Comparison of ENCODE assay signal across 8 cellular contexts in the genomic region with DNA sequence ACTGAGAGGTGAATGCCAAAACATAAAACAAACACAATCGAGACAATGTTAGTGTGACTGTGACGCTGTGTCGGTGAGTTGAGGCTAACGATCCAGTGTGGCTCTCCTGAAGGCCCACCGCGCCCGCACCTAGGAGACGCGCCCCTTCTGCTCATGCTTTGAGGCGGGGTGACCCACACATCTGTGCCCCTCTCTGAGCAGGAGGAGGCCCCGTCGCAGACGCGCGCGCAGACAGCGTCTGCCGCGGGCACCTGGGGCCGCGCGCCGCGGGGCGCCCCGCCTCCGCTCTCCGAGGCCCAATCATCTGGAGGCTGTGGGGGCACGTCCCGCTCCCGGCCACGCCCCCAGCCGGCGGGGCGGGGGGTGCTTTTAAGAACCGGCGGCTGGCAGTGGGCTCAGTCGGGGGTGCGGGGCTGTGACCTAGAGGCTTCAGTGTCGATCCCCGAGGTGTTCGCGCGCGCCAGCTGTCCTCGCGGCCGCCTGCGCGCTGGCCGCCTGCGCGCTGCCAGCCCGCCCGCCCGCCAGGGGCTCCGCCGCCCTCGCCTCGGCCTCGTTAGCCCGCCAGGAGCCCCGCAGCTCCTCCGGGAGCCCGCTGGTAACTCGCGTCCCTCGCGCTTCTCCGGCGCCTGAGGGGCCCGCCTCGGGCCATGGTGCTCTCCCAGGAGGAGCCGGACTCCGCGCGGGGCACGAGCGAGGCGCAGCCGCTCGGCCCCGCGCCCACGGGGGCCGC. TPM values are rescaled to one million over a fixed set of nuclear protein-coding genes. Genes with fewer than 3 reads are reported as not detected.
DNase-seq lines count a peak whose midpoint lies in the region; ATAC-seq and TF ChIP-seq lines count a peak whose summit lies in the region.

A gene with protein sequence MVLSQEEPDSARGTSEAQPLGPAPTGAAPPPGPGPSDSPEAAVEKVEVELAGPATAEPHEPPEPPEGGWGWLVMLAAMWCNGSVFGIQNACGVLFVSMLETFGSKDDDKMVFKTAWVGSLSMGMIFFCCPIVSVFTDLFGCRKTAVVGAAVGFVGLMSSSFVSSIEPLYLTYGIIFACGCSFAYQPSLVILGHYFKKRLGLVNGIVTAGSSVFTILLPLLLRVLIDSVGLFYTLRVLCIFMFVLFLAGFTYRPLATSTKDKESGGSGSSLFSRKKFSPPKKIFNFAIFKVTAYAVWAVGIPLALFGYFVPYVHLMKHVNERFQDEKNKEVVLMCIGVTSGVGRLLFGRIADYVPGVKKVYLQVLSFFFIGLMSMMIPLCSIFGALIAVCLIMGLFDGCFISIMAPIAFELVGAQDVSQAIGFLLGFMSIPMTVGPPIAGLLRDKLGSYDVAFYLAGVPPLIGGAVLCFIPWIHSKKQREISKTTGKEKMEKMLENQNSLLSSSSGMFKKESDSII (plus strand): TSS at position 398 of the 730 bp plus-strand sequence. CDS start 250 bp downstream, at position 648.

- H3K4me3 ChIP-seq in left lung = peak within 1 kb of the TSS; percentile 42 to 60

- H3K36me3 ChIP-seq in left lung = no peaks in the 10 kb centered on the region

- no peaks in the 10 kb centered on the region for H3K9me3 ChIP-seq in left lung

- peak; percentile 81 for ATAC-seq in GM18517 (IDR thresholded peaks at IDR 0.05; ENCODE audit: unreplicated experiment)
- ATAC-seq in HG03025 (IDR thresholded peaks at IDR 0.05; ENCODE audit: low FRiP score, unreplicated experiment) = peak; percentile 90
- ATAC-seq in left lung = peak; percentile 96

- H3K4me1 ChIP-seq in left lung = peaks cover 4 to 19% of the 10 kb centered on the region in 2 donors

- H3K27ac ChIP-seq in left lung = no peak within 1 kb of the TSS

- intact Hi-C loops in left lung (cut with DNase I) = no loop called here

- peaks cover 14 to 55% of the 10 kb centered on the region in 2 donors for H3K27me3 ChIP-seq in left lung

- peak; percentile 77 for DNase-seq in 8988T
- peak; percentile 69 for DNase-seq in NCI-H2107 (lab: John Stamatoyannopoulos, UW)
- DNase-seq in activated CD4-positive, CD25-positive, alpha-beta regulatory T cell (lab: John Stamatoyannopoulos, UW) = peak; percentile 48 to 82 (median 64)
- peak; percentile 76 for DNase-seq in central memory CD4-positive, alpha-beta T cell
- peak; percentile 78 to 89 for DNase-seq in left lung
- DNase-seq in stimulated activated CD4-positive, alpha-beta T cell treated with anti-CD3 and anti-CD28 coated beads, Interleukin-4, amount 100 ng/mL, for 1 hour = peak; percentile 83

- no peak for TF ChIP-seq CTCF in left lung (IDR thresholded peaks at IDR 0.05)

RNA-seq across cellular contexts. Expression of the gene that starts here (rescaled TPM):
- 1 to 10 TPM; 7.2 to 8.5 TPM for total RNA-seq in left lung
